In the genomic region with DNA sequence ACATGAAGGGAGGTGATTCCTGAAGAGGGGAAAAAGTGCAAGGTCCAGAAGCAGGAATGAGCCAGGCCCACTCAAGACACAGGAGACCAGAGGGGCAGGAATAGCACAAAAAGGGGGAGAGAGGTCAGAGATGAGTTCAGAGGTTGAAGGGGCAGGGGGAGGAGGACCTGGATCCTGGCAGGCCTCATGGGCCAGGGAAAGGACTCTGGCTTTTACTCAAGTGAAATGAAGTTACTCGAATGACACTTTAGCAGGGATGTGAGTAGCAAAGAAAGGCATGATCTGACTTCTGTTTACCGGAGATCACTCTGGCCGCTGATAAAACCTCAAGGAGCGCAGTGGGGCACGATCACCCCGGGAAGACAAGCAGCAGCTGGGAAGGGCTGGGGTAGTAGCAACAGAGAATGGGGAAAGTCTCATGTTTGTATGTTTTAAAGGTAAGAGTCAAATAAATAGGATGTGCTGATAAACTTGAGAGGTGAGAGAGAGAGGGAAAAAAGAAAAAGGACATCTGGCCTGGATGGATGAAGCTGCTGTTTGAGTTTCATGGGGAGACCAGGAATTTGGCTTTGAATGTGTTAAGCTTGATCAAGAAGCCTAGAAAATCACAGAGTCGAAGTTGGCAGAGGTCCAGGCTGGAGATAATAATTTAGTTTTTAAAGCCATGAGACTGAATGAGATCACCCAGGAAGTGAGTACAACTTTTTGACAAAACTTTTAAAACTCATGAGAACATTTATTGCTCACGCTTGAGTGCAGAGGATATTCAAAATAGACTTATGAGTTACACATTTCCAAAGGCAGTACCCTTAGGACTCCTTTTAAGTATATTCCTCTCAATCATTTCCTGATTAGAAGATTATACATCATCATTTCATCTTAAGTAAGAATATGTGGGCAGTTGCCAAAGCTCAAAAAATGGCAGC, we compare ENCODE assay signal across 2 cellular contexts.
TF ChIP-seq lines count a peak whose summit lies in the region.

No MANE protein-coding gene starts in this region.

TF ChIP-seq in HEK293, 187 proteins besides CTCF, POLR2A, EP300 and RAD21 (continued from another document and continues in another):
- TF ChIP-seq, protein P1, sequence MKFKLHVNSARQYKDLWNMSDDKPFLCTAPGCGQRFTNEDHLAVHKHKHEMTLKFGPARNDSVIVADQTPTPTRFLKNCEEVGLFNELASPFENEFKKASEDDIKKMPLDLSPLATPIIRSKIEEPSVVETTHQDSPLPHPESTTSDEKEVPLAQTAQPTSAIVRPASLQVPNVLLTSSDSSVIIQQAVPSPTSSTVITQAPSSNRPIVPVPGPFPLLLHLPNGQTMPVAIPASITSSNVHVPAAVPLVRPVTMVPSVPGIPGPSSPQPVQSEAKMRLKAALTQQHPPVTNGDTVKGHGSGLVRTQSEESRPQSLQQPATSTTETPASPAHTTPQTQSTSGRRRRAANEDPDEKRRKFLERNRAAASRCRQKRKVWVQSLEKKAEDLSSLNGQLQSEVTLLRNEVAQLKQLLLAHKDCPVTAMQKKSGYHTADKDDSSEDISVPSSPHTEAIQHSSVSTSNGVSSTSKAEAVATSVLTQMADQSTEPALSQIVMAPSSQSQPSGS (tag by site-specific recombination; IDR thresholded peaks at IDR 0.05; ENCODE audit: low read depth) = 0 out of 2 replicates have a peak, but pooled peaks have one; percentile 37
- TF ChIP-seq ZNF548 (tag by site-specific recombination; IDR thresholded peaks at IDR 0.05) (no peak), PRDM1 (tag by site-specific recombination; IDR thresholded peaks at IDR 0.05) (peak; percentile 97), ZNF792 (tag by site-specific recombination; IDR thresholded peaks at IDR 0.05) (no peak), ZNF169 (tag by site-specific recombination; IDR thresholded peaks at IDR 0.05) (no peak), ZFP69B (tag by site-specific recombination; IDR thresholded peaks at IDR 0.05) (0 out of 2 replicates have a peak, but pooled peaks have one; percentile 14), ZNF670 (tag by site-specific recombination; IDR thresholded peaks at IDR 0.05; ENCODE audit: low read depth) (no peak), ZXDB (tag by site-specific recombination; IDR thresholded peaks at IDR 0.05) (peak; percentile 36; the same call in 1 of the 2 replicates), ZNF2 (tag by site-specific recombination; IDR thresholded peaks at IDR 0.05) (0 out of 2 replicates have a peak, but pooled peaks have one; percentile 35), ZNF366 (tag by site-specific recombination; conservative IDR thresholded peaks at IDR 0.05) (peak; percentile 91), ZNF24 (tag by site-specific recombination; IDR thresholded peaks at IDR 0.05) (peak; percentile 68; the same call in 1 of the 2 replicates), KLF9 (tag by site-specific recombination; IDR thresholded peaks at IDR 0.05; ENCODE audit: low read depth) (no peak), ZNF530 (tag by site-specific recombination; IDR thresholded peaks at IDR 0.05; ENCODE audit: low read depth) (no peak), KLF8 (tag by site-specific recombination; IDR thresholded peaks at IDR 0.05) (0 out of 2 replicates have a peak, but pooled peaks have one; percentile 38), ZNF341 (tag by site-specific recombination; IDR thresholded peaks at IDR 0.05; ENCODE audit: low read depth) (peak; percentile 19; the same call in 1 of the 2 replicates), FEZF1 (tag by site-specific recombination; IDR thresholded peaks at IDR 0.05) (peak; percentile 71; the same call in 1 of the 2 replicates), ZNF221 (tag by site-specific recombination; IDR thresholded peaks at IDR 0.05; ENCODE audit: borderline replicate concordance) (no peak), OSR2 (tag by site-specific recombination; IDR thresholded peaks at IDR 0.05) (peak; percentile 94), ZNF394 (tag by site-specific recombination; IDR thresholded peaks at IDR 0.05; ENCODE audit: borderline replicate concordance) (peak; percentile 40; the same call in 1 of the 2 replicates)
- TF ChIP-seq, protein P2, sequence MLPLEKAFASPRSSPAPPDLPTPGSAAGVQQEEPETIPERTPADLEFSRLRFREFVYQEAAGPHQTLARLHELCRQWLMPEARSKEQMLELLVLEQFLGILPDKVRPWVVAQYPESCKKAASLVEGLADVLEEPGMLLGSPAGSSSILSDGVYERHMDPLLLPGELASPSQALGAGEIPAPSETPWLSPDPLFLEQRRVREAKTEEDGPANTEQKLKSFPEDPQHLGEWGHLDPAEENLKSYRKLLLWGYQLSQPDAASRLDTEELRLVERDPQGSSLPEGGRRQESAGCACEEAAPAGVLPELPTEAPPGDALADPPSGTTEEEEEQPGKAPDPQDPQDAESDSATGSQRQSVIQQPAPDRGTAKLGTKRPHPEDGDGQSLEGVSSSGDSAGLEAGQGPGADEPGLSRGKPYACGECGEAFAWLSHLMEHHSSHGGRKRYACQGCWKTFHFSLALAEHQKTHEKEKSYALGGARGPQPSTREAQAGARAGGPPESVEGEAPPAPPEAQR (tag by site-specific recombination; IDR thresholded peaks at IDR 0.05) = no peak
- TF ChIP-seq, protein P3, sequence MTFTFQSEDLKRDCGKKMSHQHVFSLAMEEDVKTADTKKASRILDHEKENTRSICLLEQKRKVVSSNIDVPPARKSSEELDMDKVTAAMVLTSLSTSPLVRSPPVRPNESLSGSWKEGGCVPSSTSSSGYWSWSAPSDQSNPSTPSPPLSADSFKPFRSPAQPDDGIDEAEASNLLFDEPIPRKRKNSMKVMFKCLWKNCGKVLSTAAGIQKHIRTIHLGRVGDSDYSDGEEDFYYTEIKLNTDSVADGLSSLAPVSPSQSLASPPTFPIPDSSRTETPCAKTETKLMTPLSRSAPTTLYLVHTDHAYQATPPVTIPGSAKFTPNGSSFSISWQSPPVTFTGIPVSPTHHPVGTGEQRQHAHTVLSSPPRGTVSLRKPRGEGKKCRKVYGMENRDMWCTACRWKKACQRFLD (tag by site-specific recombination; IDR thresholded peaks at IDR 0.05) = no peak
- TF ChIP-seq, protein P4, sequence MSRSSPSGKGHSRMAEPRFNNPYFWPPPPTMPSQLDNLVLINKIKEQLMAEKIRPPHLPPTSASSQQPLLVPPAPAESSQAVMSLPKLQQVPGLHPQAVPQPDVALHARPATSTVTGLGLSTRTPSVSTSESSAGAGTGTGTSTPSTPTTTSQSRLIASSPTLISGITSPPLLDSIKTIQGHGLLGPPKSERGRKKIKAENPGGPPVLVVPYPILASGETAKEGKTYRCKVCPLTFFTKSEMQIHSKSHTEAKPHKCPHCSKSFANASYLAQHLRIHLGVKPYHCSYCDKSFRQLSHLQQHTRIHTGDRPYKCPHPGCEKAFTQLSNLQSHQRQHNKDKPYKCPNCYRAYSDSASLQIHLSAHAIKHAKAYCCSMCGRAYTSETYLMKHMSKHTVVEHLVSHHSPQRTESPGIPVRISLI (tag by site-specific recombination; IDR thresholded peaks at IDR 0.05) = peak; percentile 58; the same call in 1 of the 2 replicates

TF ChIP-seq in HepG2, 621 proteins besides CTCF, POLR2A, EP300 and RAD21 (continued from another document and continues in another):
- peak; percentile 39; the same call in 1 of the 2 replicates for TF ChIP-seq NR2C2 (CRISPR knock-in tag; IDR thresholded peaks at IDR 0.05; ENCODE audit: borderline replicate concordance)
- TF ChIP-seq ZNF556 (CRISPR knock-in tag; IDR thresholded peaks at IDR 0.05; ENCODE audit: borderline replicate concordance) = no peak
- no peak for TF ChIP-seq TOE1 (CRISPR knock-in tag; IDR thresholded peaks at IDR 0.05)
- TF ChIP-seq, protein P5, sequence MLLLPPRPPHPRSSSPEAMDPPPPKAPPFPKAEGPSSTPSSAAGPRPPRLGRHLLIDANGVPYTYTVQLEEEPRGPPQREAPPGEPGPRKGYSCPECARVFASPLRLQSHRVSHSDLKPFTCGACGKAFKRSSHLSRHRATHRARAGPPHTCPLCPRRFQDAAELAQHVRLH (CRISPR knock-in tag; IDR thresholded peaks at IDR 0.05; ENCODE audit: borderline replicate concordance, low read depth) = no peak
- no peak for TF ChIP-seq ARNT (IDR thresholded peaks at IDR 0.05)
- TF ChIP-seq SMAD9 (CRISPR knock-in tag; IDR thresholded peaks at IDR 0.05) = no peak
- no peak for TF ChIP-seq ZNF260 (CRISPR knock-in tag; IDR thresholded peaks at IDR 0.05; ENCODE audit: borderline replicate concordance, low read depth)
- peak; percentile 38 for TF ChIP-seq XRCC5 (optimal IDR thresholded peaks at IDR 0.05; ENCODE audit: low read length)
- TF ChIP-seq, protein P6, sequence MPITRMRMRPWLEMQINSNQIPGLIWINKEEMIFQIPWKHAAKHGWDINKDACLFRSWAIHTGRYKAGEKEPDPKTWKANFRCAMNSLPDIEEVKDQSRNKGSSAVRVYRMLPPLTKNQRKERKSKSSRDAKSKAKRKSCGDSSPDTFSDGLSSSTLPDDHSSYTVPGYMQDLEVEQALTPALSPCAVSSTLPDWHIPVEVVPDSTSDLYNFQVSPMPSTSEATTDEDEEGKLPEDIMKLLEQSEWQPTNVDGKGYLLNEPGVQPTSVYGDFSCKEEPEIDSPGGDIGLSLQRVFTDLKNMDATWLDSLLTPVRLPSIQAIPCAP (CRISPR knock-in tag; IDR thresholded peaks at IDR 0.05; ENCODE audit: low read depth) = no peak
- TF ChIP-seq NR2F6 (IDR thresholded peaks at IDR 0.05) = peak; percentile 36; the same call in 1 of the 2 replicates
- TF ChIP-seq NR2F6 (CRISPR knock-in tag; IDR thresholded peaks at IDR 0.05) = no peak
- TF ChIP-seq CREB1 (IDR thresholded peaks at IDR 0.05) = no peak
- 0 out of 2 replicates have a peak, but pooled peaks have one; percentile 15 for TF ChIP-seq CREB1 (CRISPR knock-in tag; IDR thresholded peaks at IDR 0.05)
- no peak for TF ChIP-seq TGIF2 (CRISPR knock-in tag; IDR thresholded peaks at IDR 0.05)
- TF ChIP-seq SNRNP70 (IDR thresholded peaks at IDR 0.05; ENCODE audit: low read depth, low read length) = no peak
- TF ChIP-seq ZMYM4 (CRISPR knock-in tag; IDR thresholded peaks at IDR 0.05) = 0 out of 2 replicates have a peak, but pooled peaks have one; percentile 23
- TF ChIP-seq ZNF24 (IDR thresholded peaks at IDR 0.05) = no peak
- TF ChIP-seq, protein P7, sequence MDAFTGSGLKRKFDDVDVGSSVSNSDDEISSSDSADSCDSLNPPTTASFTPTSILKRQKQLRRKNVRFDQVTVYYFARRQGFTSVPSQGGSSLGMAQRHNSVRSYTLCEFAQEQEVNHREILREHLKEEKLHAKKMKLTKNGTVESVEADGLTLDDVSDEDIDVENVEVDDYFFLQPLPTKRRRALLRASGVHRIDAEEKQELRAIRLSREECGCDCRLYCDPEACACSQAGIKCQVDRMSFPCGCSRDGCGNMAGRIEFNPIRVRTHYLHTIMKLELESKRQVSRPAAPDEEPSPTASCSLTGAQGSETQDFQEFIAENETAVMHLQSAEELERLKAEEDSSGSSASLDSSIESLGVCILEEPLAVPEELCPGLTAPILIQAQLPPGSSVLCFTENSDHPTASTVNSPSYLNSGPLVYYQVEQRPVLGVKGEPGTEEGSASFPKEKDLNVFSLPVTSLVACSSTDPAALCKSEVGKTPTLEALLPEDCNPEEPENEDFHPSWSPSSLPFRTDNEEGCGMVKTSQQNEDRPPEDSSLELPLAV (CRISPR knock-in tag; conservative IDR thresholded peaks at IDR 0.05; ENCODE audit: low read depth) = no peak
- TF ChIP-seq, protein P8, sequence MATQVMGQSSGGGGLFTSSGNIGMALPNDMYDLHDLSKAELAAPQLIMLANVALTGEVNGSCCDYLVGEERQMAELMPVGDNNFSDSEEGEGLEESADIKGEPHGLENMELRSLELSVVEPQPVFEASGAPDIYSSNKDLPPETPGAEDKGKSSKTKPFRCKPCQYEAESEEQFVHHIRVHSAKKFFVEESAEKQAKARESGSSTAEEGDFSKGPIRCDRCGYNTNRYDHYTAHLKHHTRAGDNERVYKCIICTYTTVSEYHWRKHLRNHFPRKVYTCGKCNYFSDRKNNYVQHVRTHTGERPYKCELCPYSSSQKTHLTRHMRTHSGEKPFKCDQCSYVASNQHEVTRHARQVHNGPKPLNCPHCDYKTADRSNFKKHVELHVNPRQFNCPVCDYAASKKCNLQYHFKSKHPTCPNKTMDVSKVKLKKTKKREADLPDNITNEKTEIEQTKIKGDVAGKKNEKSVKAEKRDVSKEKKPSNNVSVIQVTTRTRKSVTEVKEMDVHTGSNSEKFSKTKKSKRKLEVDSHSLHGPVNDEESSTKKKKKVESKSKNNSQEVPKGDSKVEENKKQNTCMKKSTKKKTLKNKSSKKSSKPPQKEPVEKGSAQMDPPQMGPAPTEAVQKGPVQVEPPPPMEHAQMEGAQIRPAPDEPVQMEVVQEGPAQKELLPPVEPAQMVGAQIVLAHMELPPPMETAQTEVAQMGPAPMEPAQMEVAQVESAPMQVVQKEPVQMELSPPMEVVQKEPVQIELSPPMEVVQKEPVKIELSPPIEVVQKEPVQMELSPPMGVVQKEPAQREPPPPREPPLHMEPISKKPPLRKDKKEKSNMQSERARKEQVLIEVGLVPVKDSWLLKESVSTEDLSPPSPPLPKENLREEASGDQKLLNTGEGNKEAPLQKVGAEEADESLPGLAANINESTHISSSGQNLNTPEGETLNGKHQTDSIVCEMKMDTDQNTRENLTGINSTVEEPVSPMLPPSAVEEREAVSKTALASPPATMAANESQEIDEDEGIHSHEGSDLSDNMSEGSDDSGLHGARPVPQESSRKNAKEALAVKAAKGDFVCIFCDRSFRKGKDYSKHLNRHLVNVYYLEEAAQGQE (IDR thresholded peaks at IDR 0.05; ENCODE audit: borderline replicate concordance in 1 of 2, low read depth in 1 of 2, low read length in 2 of 2) = no peak
- TF ChIP-seq NFKB2 (CRISPR knock-in tag; IDR thresholded peaks at IDR 0.05; ENCODE audit: borderline replicate concordance) = no peak
- no peak for TF ChIP-seq ZNF839 (CRISPR knock-in tag; IDR thresholded peaks at IDR 0.05; ENCODE audit: borderline replicate concordance)
- TF ChIP-seq HDAC2 (CRISPR knock-in tag; IDR thresholded peaks at IDR 0.05) = no peak
- TF ChIP-seq, protein P9, sequence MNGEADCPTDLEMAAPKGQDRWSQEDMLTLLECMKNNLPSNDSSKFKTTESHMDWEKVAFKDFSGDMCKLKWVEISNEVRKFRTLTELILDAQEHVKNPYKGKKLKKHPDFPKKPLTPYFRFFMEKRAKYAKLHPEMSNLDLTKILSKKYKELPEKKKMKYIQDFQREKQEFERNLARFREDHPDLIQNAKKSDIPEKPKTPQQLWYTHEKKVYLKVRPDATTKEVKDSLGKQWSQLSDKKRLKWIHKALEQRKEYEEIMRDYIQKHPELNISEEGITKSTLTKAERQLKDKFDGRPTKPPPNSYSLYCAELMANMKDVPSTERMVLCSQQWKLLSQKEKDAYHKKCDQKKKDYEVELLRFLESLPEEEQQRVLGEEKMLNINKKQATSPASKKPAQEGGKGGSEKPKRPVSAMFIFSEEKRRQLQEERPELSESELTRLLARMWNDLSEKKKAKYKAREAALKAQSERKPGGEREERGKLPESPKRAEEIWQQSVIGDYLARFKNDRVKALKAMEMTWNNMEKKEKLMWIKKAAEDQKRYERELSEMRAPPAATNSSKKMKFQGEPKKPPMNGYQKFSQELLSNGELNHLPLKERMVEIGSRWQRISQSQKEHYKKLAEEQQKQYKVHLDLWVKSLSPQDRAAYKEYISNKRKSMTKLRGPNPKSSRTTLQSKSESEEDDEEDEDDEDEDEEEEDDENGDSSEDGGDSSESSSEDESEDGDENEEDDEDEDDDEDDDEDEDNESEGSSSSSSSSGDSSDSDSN (CRISPR knock-in tag; IDR thresholded peaks at IDR 0.05) = no peak
- 0 out of 2 replicates have a peak, but pooled peaks have one; percentile 28 for TF ChIP-seq BCL6 (CRISPR knock-in tag; IDR thresholded peaks at IDR 0.05)
- TF ChIP-seq TBX3 (IDR thresholded peaks at IDR 0.05; ENCODE audit: borderline replicate concordance) = no peak
- TF ChIP-seq SOX5 (CRISPR knock-in tag; IDR thresholded peaks at IDR 0.05; ENCODE audit: borderline replicate concordance) = no peak
- no peak for TF ChIP-seq ELF4 (CRISPR knock-in tag; IDR thresholded peaks at IDR 0.05; ENCODE audit: borderline replicate concordance)
- no peak for TF ChIP-seq ZNF570 (CRISPR knock-in tag; IDR thresholded peaks at IDR 0.05; ENCODE audit: borderline replicate concordance)
- no peak for TF ChIP-seq CHD2 (IDR thresholded peaks at IDR 0.05; ENCODE audit: low read depth, low read length)
